In genomic region chr16:87201052-87201451, GRCh38 we compare ENCODE assay signal across 11 cellular contexts.
DNase-seq lines count a peak whose midpoint lies in the region; ATAC-seq and TF ChIP-seq lines count a peak whose summit lies in the region.
"Had no signal": no experiment of that assay in that cellular context is flagged by ENCODE, and none has a peak within 500 bp of the region (broad histone marks: within the 10 kb centered on the region; RNA-seq: fewer than 3 reads in every experiment).

No MANE protein-coding gene starts in this region.

- TF ChIP-seq CTCF in foreskin keratinocyte (conservative IDR thresholded peaks at IDR 0.05), result no peak
- TF ChIP-seq CTCF in sigmoid colon (IDR thresholded peaks at IDR 0.05), result no peak

- in situ Hi-C loops in HAP-1 (cut with MboI; ENCODE audit: low sequenced_read_pairs), result no loop called here

- WGBS in sigmoid colon, 2 donors, result 68% methylated on average over 5 of the region's 5 CpGs

- H3K27ac ChIP-seq in foreskin keratinocyte, result no peak overlapping the region
- H3K27ac ChIP-seq in sigmoid colon, result peak overlapping the region in 1 of 4 donors; percentile 3
- H3K27ac ChIP-seq: pancreas had no signal

- no peak for TF ChIP-seq POLR2A in sigmoid colon (IDR thresholded peaks at IDR 0.05)

- H3K27me3 ChIP-seq in foreskin keratinocyte (peaks cover 7% of the 10 kb centered on the region), sigmoid colon (peaks cover 0 to 12% (median 0%) of the 10 kb centered on the region in 3 donors), HAP-1 (ENCODE audit: low read depth) (no peaks in the 10 kb centered on the region)
- H3K27me3 ChIP-seq: pancreas had no signal

- TF ChIP-seq EP300 in sigmoid colon (IDR thresholded peaks at IDR 0.05), result no peak

- H3K9me3 ChIP-seq in sigmoid colon, result no peaks in the 10 kb centered on the region
- no peaks in the 10 kb centered on the region for H3K9me3 ChIP-seq in HAP-1
- H3K9me3 ChIP-seq: pancreas had no signal

- H3K4me1 ChIP-seq in foreskin keratinocyte (peaks cover 4% of the 10 kb centered on the region), sigmoid colon (no peaks in the 10 kb centered on the region), HAP-1 (no peaks in the 10 kb centered on the region)
- H3K4me1 ChIP-seq: pancreas had no signal

- DNase-seq in GM04503 (ENCODE audit: low read depth) (peak; percentile 97), foreskin keratinocyte (peak; percentile 64 to 83), sigmoid colon (peak; percentile 89), HAP-1 (ENCODE audit: low spot score in 2 of 2) (no peak)
- no peak for DNase-seq in activated CD4-positive, alpha-beta T cell treated with anti-CD3 and anti-CD28 coated beads, Interleukin-2, amount 50 U/mL, for 4 hours
- DNase-seq: NCI-H2107 had no signal

- intact Hi-C loops in sigmoid colon (cut with DNase I), result no loop called here

- ATAC-seq in SK-N-SH treated with all-trans-retinoic acid at 6 μM for 48 hours (peak; percentile 66), foreskin keratinocyte (peak; percentile 87), GM21526 (IDR thresholded peaks at IDR 0.05; ENCODE audit: low FRiP score, unreplicated experiment) (no peak), esophagus mucosa (no peak)
- ATAC-seq: activated T-helper 17 cell treated with anti-CD3 and anti-CD28 coated beads, Interleukin-2, amount 50 U/mL, for 72 hours had no signal

- no peaks in the 10 kb centered on the region for H3K36me3 ChIP-seq in sigmoid colon
- no peaks in the 10 kb centered on the region for H3K36me3 ChIP-seq in HAP-1 (replicated peaks)
- H3K36me3 ChIP-seq: pancreas had no signal

- H3K4me3 ChIP-seq in sigmoid colon (no peak overlapping the region), HAP-1 (no peak overlapping the region)
- H3K4me3 ChIP-seq: pancreas had no signal

TF ChIP-seq in SK-N-SH treated with all-trans-retinoic acid at 6 μM for 48 hours, 23 proteins besides CTCF, POLR2A, EP300 and RAD21:
- TF ChIP-seq RARB (CRISPR knock-in tag; IDR thresholded peaks at IDR 0.05) (no peak), ZFP3 (CRISPR knock-in tag; IDR thresholded peaks at IDR 0.05) (no peak), TOX (CRISPR knock-in tag; IDR thresholded peaks at IDR 0.05; ENCODE audit: borderline replicate concordance) (no peak), TCF4 (CRISPR knock-in tag; IDR thresholded peaks at IDR 0.05; ENCODE audit: borderline replicate concordance) (no peak), PPARA (CRISPR knock-in tag; IDR thresholded peaks at IDR 0.05; ENCODE audit: borderline replicate concordance) (no peak)

Comparison
In these comparisons a context has a peak if more than half of its experiments do, and no peak if none do; other contexts are left out.
1. DNase-seq: peak in GM04503 (single experiment), foreskin keratinocyte (2 of 2) and sigmoid colon (single experiment); none in activated CD4-positive, alpha-beta T cell treated with anti-CD3 and anti-CD28 coated beads, Interleukin-2, amount 50 U/mL, for 4 hours (0 of 2) and HAP-1 (0 of 2).
2. ATAC-seq: peak in SK-N-SH treated with all-trans-retinoic acid at 6 μM for 48 hours (single experiment) and foreskin keratinocyte (single experiment); none in GM21526 (single experiment) and esophagus mucosa (single experiment).